23 cellular contexts compared by ENCODE assay signal in the genomic region with DNA sequence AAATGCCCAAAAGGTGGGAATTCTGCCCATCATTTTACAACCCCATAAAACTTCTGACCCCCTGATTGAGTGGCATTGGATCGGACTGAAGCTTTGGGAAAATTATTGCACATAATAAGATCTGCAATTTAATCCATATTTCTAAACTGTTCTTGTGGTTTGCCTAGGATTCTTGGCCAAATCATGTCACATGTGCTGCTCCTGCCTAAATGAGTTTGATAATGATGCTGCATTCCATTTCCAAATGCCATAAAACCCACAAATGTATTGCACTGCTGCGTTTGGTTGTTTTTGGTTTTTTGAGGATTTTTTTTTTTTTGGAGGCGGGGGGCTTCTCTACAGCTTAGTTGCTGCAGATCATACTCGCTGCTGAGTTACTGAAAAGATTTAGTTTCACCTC.
"Had no signal": no experiment of that assay in that cellular context is flagged by ENCODE, and none has a peak within 500 bp of the region (broad histone marks: within the 10 kb centered on the region; RNA-seq: fewer than 3 reads in every experiment).

No MANE protein-coding gene starts in this region.

- H3K4me1 ChIP-seq: gastrocnemius medialis, lower lobe of right lung, psoas muscle, sigmoid colon, testis, tibial artery had no signal

- H3K4me3 ChIP-seq: gastrocnemius medialis, lower lobe of right lung, ovary, psoas muscle, sigmoid colon, testis, tibial artery had no signal

- H3K9me3 ChIP-seq: gastrocnemius medialis, lower lobe of right lung, psoas muscle, sigmoid colon, testis had no signal

- H3K27me3 ChIP-seq: gastrocnemius medialis, ovary, sigmoid colon, testis, tibial artery had no signal

- ATAC-seq: esophagus mucosa; gastrocnemius medialis; left ventricle myocardium superior; lower lobe of right lung; naive thymus-derived CD8-positive, alpha-beta T cell; psoas muscle; right cardiac atrium; stimulated activated effector memory CD8-positive, alpha-beta T cell treated with anti-CD3 and anti-CD28 coated beads, Interleukin-12 subunit alpha, Interleukin-12 subunit beta, amount 100 ng/mL, for 72 hours; stimulated activated naive CD8-positive, alpha-beta T cell treated with anti-CD3 and anti-CD28 coated beads, Interleukin-15, Interleukin-2, amounts not matched to agents 100 U/mL and 50 U/mL, for 24 hours had no signal

- H3K36me3 ChIP-seq: gastrocnemius medialis, lower lobe of right lung, ovary, sigmoid colon, tibial artery had no signal

- DNase-seq: effector CD8-positive, alpha-beta T cell; endodermal cell; foreskin fibroblast; gastrocnemius medialis; head of caudate nucleus; left ventricle myocardium superior; lower lobe of right lung; naive thymus-derived CD8-positive, alpha-beta T cell; occipital lobe; ovary; posterior cingulate gyrus; psoas muscle; right cardiac atrium; sigmoid colon; stimulated activated CD4-positive, alpha-beta T cell treated with anti-CD3 and anti-CD28 coated beads, Interleukin-2, amount 100 ng/mL, for 24 hours; stimulated activated CD4-positive, alpha-beta T cell treated with anti-CD3 and anti-CD28 coated beads, Interleukin-4, amount 100 ng/mL, for 24 hours; stimulated activated naive CD8-positive, alpha-beta T cell treated with anti-CD3 and anti-CD28 coated beads, Interleukin-15, Interleukin-2, amounts not matched to agents 100 U/mL and 50 U/mL, for 24 hours; substantia nigra; testis; tibial artery had no signal

- H3K27ac ChIP-seq: epithelial cell of prostate, gastrocnemius medialis, lower lobe of right lung, ovary, psoas muscle, sigmoid colon, testis, tibial artery had no signal
